Comparison of ENCODE assay signal across 9 cellular contexts in genomic region chr5:149455889-149456409, GRCh38.
A peak's percentile ranks its signal among the peaks of the same experiment; 100 is the strongest.
DNase-seq lines count a peak whose midpoint lies in the region; ATAC-seq, FAIRE-seq and TF ChIP-seq lines count a peak whose summit lies in the region.
"Had no signal": no experiment of that assay in that cellular context is flagged by ENCODE, and none has a peak within 500 bp of the region (broad histone marks: within the 10 kb centered on the region; RNA-seq: fewer than 3 reads in every experiment).

No MANE protein-coding gene starts in this region.

- no peak for TF ChIP-seq POLR2A in uterus (IDR thresholded peaks at IDR 0.05)

- H3K36me3 Mint-ChIP-seq in activated naive CD4-positive, alpha-beta T cell treated with anti-CD3 and anti-CD28 coated beads, Interleukin-2, amount 50 U/mL, for 72 hours = no peaks in the 10 kb centered on the region
- H3K36me3 Mint-ChIP-seq in activated naive CD4-positive, alpha-beta T cell treated with anti-CD3 and anti-CD28 coated beads for 36 hours (ENCODE audit: low read depth) = no peaks in the 10 kb centered on the region

- no peak overlapping the region for H3K4me3 Mint-ChIP-seq in activated naive CD4-positive, alpha-beta T cell treated with anti-CD3 and anti-CD28 coated beads for 36 hours
- H3K4me3 Mint-ChIP-seq: B cell had no signal

- intact Hi-C loops in activated naive CD4-positive, alpha-beta T cell treated with anti-CD3 and anti-CD28 coated beads for 36 hours (cut with micrococcal nuclease) = no loop called here
- intact Hi-C loops in uterus (cut with DNase I; ENCODE audit: low total_unique reads) = no loop called here

- TF ChIP-seq CTCF in bronchial epithelial cell (IDR thresholded peaks at IDR 0.05; ENCODE audit: insufficient read depth, low read length, severe bottlenecking) (no peak), uterus (IDR thresholded peaks at IDR 0.05) (no peak), BE2C (IDR thresholded peaks at IDR 0.05; ENCODE audit: low read depth, low read length) (no peak)

- WGBS in mesodermal cell (ENCODE audit: insufficient coverage in 2 of 2), 2 experiments = 82 to 87% methylated on average over 12 to 13 of the region's 13 CpGs

- H3K27ac Mint-ChIP-seq in activated naive CD4-positive, alpha-beta T cell treated with anti-CD3 and anti-CD28 coated beads, Interleukin-2, amount 50 U/mL, for 72 hours = peak overlapping the region; percentile 13 to 58
- H3K27ac Mint-ChIP-seq in activated naive CD4-positive, alpha-beta T cell treated with anti-CD3 and anti-CD28 coated beads for 36 hours = no peak overlapping the region
- H3K27ac Mint-ChIP-seq: B cell had no signal

- CTCF ChIA-PET in activated naive CD4-positive, alpha-beta T cell treated with anti-CD3 and anti-CD28 coated beads for 36 hours (lab: Charles Lee) = interaction anchor here (1.3 to 1.5 kb wide), 2 partner anchors 11 to 21 kb away, joined by 4 read pairs; no protein-coding TSS in a partner anchor

- no peak overlapping the region for H3K4me3 ChIP-seq in bronchial epithelial cell (ENCODE audit: low read depth, low read length)
- H3K4me3 ChIP-seq in mesodermal cell (ENCODE audit: extremely low read depth, insufficient read depth, low read length, poor library complexity, severe bottlenecking) = no peak overlapping the region
- H3K4me3 ChIP-seq in uterus = no peak overlapping the region
- H3K4me3 ChIP-seq in BE2C (ENCODE audit: low read depth, low read length) = no peak overlapping the region

- no peaks in the 10 kb centered on the region for H3K9me3 ChIP-seq in mesodermal cell (ENCODE audit: control insufficient read depth, low read length)
- H3K9me3 ChIP-seq in uterus = no peaks in the 10 kb centered on the region
- no peaks in the 10 kb centered on the region for H3K9me3 ChIP-seq in BE2C

- H3K36me3 ChIP-seq in bronchial epithelial cell (ENCODE audit: control insufficient read depth, insufficient read depth, low read length) (no peaks in the 10 kb centered on the region), mesodermal cell (ENCODE audit: control insufficient read depth, insufficient read depth, low read length) (no peaks in the 10 kb centered on the region), uterus (no peaks in the 10 kb centered on the region), BE2C (no peaks in the 10 kb centered on the region)

- peak; percentile 60 to 78 for ATAC-seq in activated naive CD4-positive, alpha-beta T cell treated with anti-CD3 and anti-CD28 coated beads, Interleukin-2, amount 50 U/mL, for 72 hours

- no peaks in the 10 kb centered on the region for H3K9me3 Mint-ChIP-seq in activated naive CD4-positive, alpha-beta T cell treated with anti-CD3 and anti-CD28 coated beads, Interleukin-2, amount 50 U/mL, for 72 hours
- H3K9me3 Mint-ChIP-seq in activated naive CD4-positive, alpha-beta T cell treated with anti-CD3 and anti-CD28 coated beads for 36 hours = no peaks in the 10 kb centered on the region

- H3K27me3 Mint-ChIP-seq in activated naive CD4-positive, alpha-beta T cell treated with anti-CD3 and anti-CD28 coated beads for 36 hours (ENCODE audit: low read depth) = no peaks in the 10 kb centered on the region
- H3K27me3 Mint-ChIP-seq: B cell had no signal

- H3K27ac ChIP-seq in mesodermal cell (ENCODE audit: low read depth, low read length, severe bottlenecking) = peak overlapping the region; percentile 90
- peak overlapping the region; percentile 85 to 86 for H3K27ac ChIP-seq in uterus

- H3K4me1 Mint-ChIP-seq in activated naive CD4-positive, alpha-beta T cell treated with anti-CD3 and anti-CD28 coated beads for 36 hours (ENCODE audit: low read depth) = no peaks in the 10 kb centered on the region
- H3K4me1 Mint-ChIP-seq: B cell had no signal

- DNase-seq in activated naive CD4-positive, alpha-beta T cell treated with anti-CD3 and anti-CD28 coated beads, Interleukin-2, amount 50 U/mL, for 72 hours (ENCODE audit: low spot score in 2 of 2) = no peak
- DNase-seq in activated naive CD4-positive, alpha-beta T cell treated with anti-CD3 and anti-CD28 coated beads for 36 hours = no peak
- DNase-seq in bronchial epithelial cell (ENCODE audit: low read depth) (peak; percentile 50), uterus (peak; percentile 68 to 73), amygdala (lab: John Stamatoyannopoulos, UW) (no peak), NCI-H524 treated with DMSO at 0.1 percent for 48 hours (lab: John Stamatoyannopoulos, UW) (no peak), BE2C (no peak)

- peaks cover 57% of the 10 kb centered on the region for H3K4me1 ChIP-seq in mesodermal cell (ENCODE audit: control insufficient read depth, insufficient read depth, low read length, poor library complexity, severe bottlenecking)
- H3K4me1 ChIP-seq in uterus = peaks cover 15 to 19% of the 10 kb centered on the region in 2 donors
- 0 out of 2 replicates have a peak, but pooled peaks cover 4% of the 10 kb centered on the region for H3K4me1 ChIP-seq in BE2C

- FAIRE-seq in bronchial epithelial cell (lab: Jason Lieb, UNC) = no peak

- no peaks in the 10 kb centered on the region for H3K27me3 ChIP-seq in bronchial epithelial cell (ENCODE audit: control insufficient read depth, insufficient read depth, low read length)
- H3K27me3 ChIP-seq in uterus = no peaks in the 10 kb centered on the region
- H3K27me3 ChIP-seq in BE2C = no peaks in the 10 kb centered on the region

Comparison
In these comparisons a context has a peak if more than half of its experiments do, and no peak if none do; other contexts are left out.
1. DNase-seq: peak in bronchial epithelial cell (single experiment) and uterus (2 of 2); none in activated naive CD4-positive, alpha-beta T cell treated with anti-CD3 and anti-CD28 coated beads, Interleukin-2, amount 50 U/mL, for 72 hours (0 of 2), activated naive CD4-positive, alpha-beta T cell treated with anti-CD3 and anti-CD28 coated beads for 36 hours (single experiment), amygdala (0 of 56), NCI-H524 treated with DMSO at 0.1 percent for 48 hours (single experiment) and BE2C (single experiment).